26 cellular contexts compared by ENCODE assay signal in genomic region chr6:47952640-47953039, GRCh38.
"Had no signal": no experiment of that assay in that cellular context is flagged by ENCODE, and none has a peak within 500 bp of the region (broad histone marks: within the 10 kb centered on the region; RNA-seq: fewer than 3 reads in every experiment).

No MANE protein-coding gene starts in this region.

- H3K27me3 ChIP-seq: left lung, ovary, right atrium auricular region, right lobe of liver, tibial nerve, uterus had no signal

- H3K4me1 ChIP-seq: left lung, lower lobe of right lung, right atrium auricular region, right lobe of liver, tibial nerve, uterus had no signal

- H3K9me3 ChIP-seq: left lung, lower lobe of right lung, ovary, right atrium auricular region, right lobe of liver, tibial nerve, uterus had no signal

- H3K4me2 ChIP-seq: smooth muscle cell had no signal

- H3K4me3 ChIP-seq: left lung, lower lobe of right lung, ovary, right atrium auricular region, right lobe of liver, smooth muscle cell, tibial nerve, uterus had no signal

- FAIRE-seq: islet of Langerhans, kidney had no signal

- H3K36me3 ChIP-seq: left lung, lower lobe of right lung, ovary, right atrium auricular region, right lobe of liver, tibial nerve, uterus had no signal

- H3K27ac ChIP-seq: left lung, lower lobe of right lung, ovary, right atrium auricular region, right lobe of liver, tibial nerve, uterus had no signal

- ATAC-seq: left colon; left lung; lower lobe of right lung; natural killer cell; right lobe of liver; stimulated activated memory B cell treated with anti-CD40 and anti-IgM and Interleukin-4, amounts not matched to agents 10 μg/mL and 1 μg/mL and 100 μg/mL, for 72 hours; stimulated activated naive CD8-positive, alpha-beta T cell treated with anti-CD3 and anti-CD28 coated beads, Interleukin-15, amount 100 ng/mL, for 72 hours had no signal

- DNase-seq: hypothalamus; immature natural killer cell; kidney; left colon; left lung; lower lobe of right lung; mammary epithelial cell; mesenchymal stem cell; naive B cell; natural killer cell; nephron progenitor cell; ovary; right lobe of liver; stimulated activated CD4-positive, alpha-beta T cell treated with anti-CD3 and anti-CD28 coated beads, Interleukin-1b, Interleukin-23, amount 100 ng/mL, for 48 hours; stimulated activated CD4-positive, alpha-beta T cell treated with anti-CD3 and anti-CD28 coated beads, Interleukin-2, amount 100 ng/mL, for 48 hours; stimulated activated CD4-positive, alpha-beta T cell treated with anti-CD3 and anti-CD28 coated beads, Interleukin-4, amount 100 ng/mL, for 4 hours; stimulated activated CD8-positive, alpha-beta memory T cell treated with anti-CD3 and anti-CD28 coated beads, Interleukin-4, amount 100 ng/mL, for 48 hours; stimulated activated naive CD4-positive, alpha-beta T cell treated with Interleukin-2 at 50 U/mL for 16 hours; stimulated activated naive CD8-positive, alpha-beta T cell treated with anti-CD3 and anti-CD28 coated beads, Interleukin-15, amount 100 ng/mL, for 72 hours; substantia nigra; uterus had no signal
